1 cellular context compared by ENCODE assay signal in genomic region chr13:44449999-44450821, GRCh38.
TF ChIP-seq lines count a peak whose summit lies in the region.

No MANE protein-coding gene starts in this region.

TF ChIP-seq in HepG2, 621 proteins besides CTCF, POLR2A, EP300 and RAD21 (continued from another document and continues in another):
- no peak for TF ChIP-seq ZSCAN31 (CRISPR knock-in tag; IDR thresholded peaks at IDR 0.05; ENCODE audit: low read depth)
- peak; percentile 16 to 60; a peak in 2 of 4 replicates for TF ChIP-seq NR2F1 (CRISPR knock-in tag; IDR thresholded peaks at IDR 0.05)
- TF ChIP-seq TARDBP (CRISPR knock-in tag; IDR thresholded peaks at IDR 0.05) = peak; percentile 46; the same call in 1 of the 2 replicates
- no peak for TF ChIP-seq NFYB (CRISPR knock-in tag; IDR thresholded peaks at IDR 0.05)
- TF ChIP-seq ZNF609 (CRISPR knock-in tag; IDR thresholded peaks at IDR 0.05; ENCODE audit: borderline replicate concordance) = no peak
- TF ChIP-seq BHLHE40 (IDR thresholded peaks at IDR 0.05; ENCODE audit: low read length) = no peak
- peak; percentile 75; the same call in 1 of the 2 replicates for TF ChIP-seq PITX1 (CRISPR knock-in tag; IDR thresholded peaks at IDR 0.05)
- peak; percentile 41 for TF ChIP-seq ASH2L (IDR thresholded peaks at IDR 0.05; ENCODE audit: insufficient read length, low read depth, low read length)
- TF ChIP-seq ZNF337 (CRISPR knock-in tag; IDR thresholded peaks at IDR 0.05; ENCODE audit: borderline replicate concordance, low read depth) = no peak
- 0 out of 2 replicates have a peak, but pooled peaks have one; percentile 15 for TF ChIP-seq ZMYM3 (CRISPR knock-in tag; IDR thresholded peaks at IDR 0.05)
- no peak for TF ChIP-seq HNRNPK (IDR thresholded peaks at IDR 0.05; ENCODE audit: low read depth, low read length, poor library complexity, severe bottlenecking)
- TF ChIP-seq ZNF335 (CRISPR knock-in tag; IDR thresholded peaks at IDR 0.05) = no peak
- no peak for TF ChIP-seq DNMT3B (CRISPR knock-in tag; conservative IDR thresholded peaks at IDR 0.05)
- no peak for TF ChIP-seq ZBTB21 (CRISPR knock-in tag; IDR thresholded peaks at IDR 0.05)
- no peak for TF ChIP-seq XBP1 (CRISPR knock-in tag; IDR thresholded peaks at IDR 0.05)
- TF ChIP-seq MIXL1 (CRISPR knock-in tag; IDR thresholded peaks at IDR 0.05) = no peak
- TF ChIP-seq PCBP2 (optimal IDR thresholded peaks at IDR 0.05; ENCODE audit: low read depth, low read length, poor library complexity, severe bottlenecking) = no peak
- no peak for TF ChIP-seq SRY (CRISPR knock-in tag; IDR thresholded peaks at IDR 0.05)
- 0 out of 2 replicates have a peak, but pooled peaks have one; percentile 22 for TF ChIP-seq ZNF441 (CRISPR knock-in tag; IDR thresholded peaks at IDR 0.05; ENCODE audit: borderline replicate concordance)
- no peak for TF ChIP-seq ELF4 (CRISPR knock-in tag; IDR thresholded peaks at IDR 0.05; ENCODE audit: borderline replicate concordance)
- TF ChIP-seq ZNF264 (CRISPR knock-in tag; IDR thresholded peaks at IDR 0.05) = no peak
- peak; percentile 36 for TF ChIP-seq PATZ1 (CRISPR knock-in tag; IDR thresholded peaks at IDR 0.05)
- no peak for TF ChIP-seq ZFP37 (CRISPR knock-in tag; IDR thresholded peaks at IDR 0.05; ENCODE audit: borderline replicate concordance)
- no peak for TF ChIP-seq PCBP1 (IDR thresholded peaks at IDR 0.05; ENCODE audit: borderline replicate concordance, low read depth, low read length)
- no peak for TF ChIP-seq TOPORS (CRISPR knock-in tag; IDR thresholded peaks at IDR 0.05)
- no peak for TF ChIP-seq ZNF343 (CRISPR knock-in tag; IDR thresholded peaks at IDR 0.05)
- peak; percentile 22; the same call in 1 of the 2 replicates for TF ChIP-seq RAD51 (IDR thresholded peaks at IDR 0.05; ENCODE audit: borderline replicate concordance)
- TF ChIP-seq GFI1 (CRISPR knock-in tag; IDR thresholded peaks at IDR 0.05; ENCODE audit: borderline replicate concordance) = no peak
- no peak for TF ChIP-seq SNAI1 (CRISPR knock-in tag; IDR thresholded peaks at IDR 0.05; ENCODE audit: borderline replicate concordance)
- TF ChIP-seq HIVEP1 (CRISPR knock-in tag; IDR thresholded peaks at IDR 0.05) = no peak
- no peak for TF ChIP-seq ZNF672 (CRISPR knock-in tag; IDR thresholded peaks at IDR 0.05)
- TF ChIP-seq ZNF468 (CRISPR knock-in tag; IDR thresholded peaks at IDR 0.05) = no peak
- TF ChIP-seq CSRNP2 (CRISPR knock-in tag; conservative IDR thresholded peaks at IDR 0.05; ENCODE audit: low read depth) = no peak
- TF ChIP-seq PBX3 (CRISPR knock-in tag; IDR thresholded peaks at IDR 0.05; ENCODE audit: borderline replicate concordance) = no peak
- no peak for TF ChIP-seq ETV6 (CRISPR knock-in tag; conservative IDR thresholded peaks at IDR 0.05)
- peak; percentile 77 for TF ChIP-seq CEBPG (CRISPR knock-in tag; IDR thresholded peaks at IDR 0.05)
- TF ChIP-seq ZNF564 (CRISPR knock-in tag; IDR thresholded peaks at IDR 0.05) = no peak
- 0 out of 2 replicates have a peak, but pooled peaks have one; percentile 65 for TF ChIP-seq ZBTB37 (CRISPR knock-in tag; IDR thresholded peaks at IDR 0.05)
- TF ChIP-seq ZMYM2 (CRISPR knock-in tag; IDR thresholded peaks at IDR 0.05) = 0 out of 2 replicates have a peak, but pooled peaks have one; percentile 32
- no peak for TF ChIP-seq ZHX1 (CRISPR knock-in tag; IDR thresholded peaks at IDR 0.05; ENCODE audit: low read depth)
- no peak for TF ChIP-seq EZH2 (conservative IDR thresholded peaks at IDR 0.05; ENCODE audit: low read depth, low read length)
- TF ChIP-seq CC2D1A (CRISPR knock-in tag; IDR thresholded peaks at IDR 0.05) = no peak
- 0 out of 2 replicates have a peak, but pooled peaks have one; percentile 18 for TF ChIP-seq NR2F2 (IDR thresholded peaks at IDR 0.05; ENCODE audit: borderline replicate concordance, low read depth)
- no peak for TF ChIP-seq CBX1 (IDR thresholded peaks at IDR 0.05; ENCODE audit: low read depth)
- TF ChIP-seq ZBTB7A (CRISPR knock-in tag; IDR thresholded peaks at IDR 0.05) = no peak
- no peak for TF ChIP-seq ZNF484 (CRISPR knock-in tag; IDR thresholded peaks at IDR 0.05; ENCODE audit: borderline replicate concordance, low read depth)
- no peak for TF ChIP-seq SETDB1 (CRISPR knock-in tag; IDR thresholded peaks at IDR 0.05; ENCODE audit: borderline replicate concordance)
- TF ChIP-seq JARID2 (CRISPR knock-in tag; IDR thresholded peaks at IDR 0.05; ENCODE audit: insufficient replicate concordance) = no peak
- no peak for TF ChIP-seq ZSCAN22 (CRISPR knock-in tag; IDR thresholded peaks at IDR 0.05)
- no peak; the same call in 1 of the 2 replicates for TF ChIP-seq ATF1 (CRISPR knock-in tag; IDR thresholded peaks at IDR 0.05)
- TF ChIP-seq ZNF891 (CRISPR knock-in tag; IDR thresholded peaks at IDR 0.05) = no peak
- TF ChIP-seq CHD2 (IDR thresholded peaks at IDR 0.05; ENCODE audit: low read depth, low read length) = no peak
- no peak for TF ChIP-seq ZNF773 (CRISPR knock-in tag; IDR thresholded peaks at IDR 0.05; ENCODE audit: borderline replicate concordance)
- 0 out of 2 replicates have a peak, but pooled peaks have one; percentile 19 for TF ChIP-seq CREB1 (IDR thresholded peaks at IDR 0.05)
- peak; percentile 61 for TF ChIP-seq CREB1 (CRISPR knock-in tag; IDR thresholded peaks at IDR 0.05)
- TF ChIP-seq HMG20A (CRISPR knock-in tag; IDR thresholded peaks at IDR 0.05; ENCODE audit: borderline replicate concordance) = peak; percentile 62
